Comparison of ENCODE assay signal across 28 cellular contexts in genomic region chr5:77035950-77036349, GRCh38.
"Had no signal": no experiment of that assay in that cellular context is flagged by ENCODE, and none has a peak within 500 bp of the region (broad histone marks: within the 10 kb centered on the region; RNA-seq: fewer than 3 reads in every experiment).

No MANE protein-coding gene starts in this region.

- H3K27me3 ChIP-seq: neural progenitor cell, pancreas, right atrium auricular region, right lobe of liver, sigmoid colon, suprapubic skin, testis, tibial artery, transverse colon, upper lobe of right lung, uterus had no signal

- H2AFZ ChIP-seq: neural progenitor cell had no signal

- H3K9ac ChIP-seq: neural progenitor cell had no signal

- FAIRE-seq: pancreas had no signal

- H3K27me3 Mint-ChIP-seq: naive thymus-derived CD4-positive, alpha-beta T cell; stimulated activated naive B cell treated with anti-CD40 and anti-IgM and Interleukin-4, amounts not matched to agents 10 μg/mL and 1 μg/mL and 100 μg/mL, for 72 hours; stimulated activated naive CD8-positive, alpha-beta T cell treated with anti-CD3 and anti-CD28 coated beads, Interleukin-15, amount 100 ng/mL, for 72 hours; type B pancreatic cell had no signal

- H3K4me1 ChIP-seq: prostate gland had no signal

- H3K27ac Mint-ChIP-seq: naive thymus-derived CD4-positive, alpha-beta T cell; natural killer cell; nephron; neural progenitor cell; stimulated activated effector memory CD8-positive, alpha-beta T cell treated with anti-CD3 and anti-CD28 coated beads, Interleukin-12 subunit alpha, Interleukin-12 subunit beta, amount 100 ng/mL, for 72 hours; stimulated activated naive B cell treated with anti-CD40 and anti-IgM and Interleukin-4, amounts not matched to agents 10 μg/mL and 1 μg/mL and 100 μg/mL, for 72 hours; stimulated activated naive CD8-positive, alpha-beta T cell treated with anti-CD3 and anti-CD28 coated beads, Interleukin-15, amount 100 ng/mL, for 72 hours; type B pancreatic cell had no signal

- ATAC-seq: naive thymus-derived CD4-positive, alpha-beta T cell; natural killer cell; pancreas; right lobe of liver; stimulated activated effector memory CD8-positive, alpha-beta T cell treated with anti-CD3 and anti-CD28 coated beads, Interleukin-12 subunit alpha, Interleukin-12 subunit beta, amount 100 ng/mL, for 72 hours; stimulated activated naive B cell treated with anti-CD40 and anti-IgM and Interleukin-4, amounts not matched to agents 10 μg/mL and 1 μg/mL and 100 μg/mL, for 72 hours; stimulated activated naive CD8-positive, alpha-beta T cell treated with anti-CD3 and anti-CD28 coated beads, Interleukin-15, amount 100 ng/mL, for 72 hours; stimulated activated naive CD8-positive, alpha-beta T cell treated with anti-CD3 and anti-CD28 coated beads, Interleukin-15, Interleukin-2, amounts not matched to agents 100 U/mL and 50 U/mL, for 24 hours; upper lobe of right lung had no signal

- H3K36me3 ChIP-seq: prostate gland, uterus had no signal

- H3K9me3 Mint-ChIP-seq: naive thymus-derived CD4-positive, alpha-beta T cell; natural killer cell; stimulated activated effector memory CD8-positive, alpha-beta T cell treated with anti-CD3 and anti-CD28 coated beads, Interleukin-12 subunit alpha, Interleukin-12 subunit beta, amount 100 ng/mL, for 72 hours; stimulated activated naive B cell treated with anti-CD40 and anti-IgM and Interleukin-4, amounts not matched to agents 10 μg/mL and 1 μg/mL and 100 μg/mL, for 72 hours; stimulated activated naive CD8-positive, alpha-beta T cell treated with anti-CD3 and anti-CD28 coated beads, Interleukin-15, amount 100 ng/mL, for 72 hours; type B pancreatic cell had no signal

- H3K9me3 ChIP-seq: pancreas, prostate gland, right atrium auricular region, right lobe of liver, sigmoid colon, suprapubic skin, testis, tibial artery, transverse colon, upper lobe of right lung, uterus had no signal

- H3K4me2 ChIP-seq: neural progenitor cell had no signal

- H3K4me3 ChIP-seq: neural progenitor cell, pancreas, prostate gland, right atrium auricular region, right lobe of liver, sigmoid colon, suprapubic skin, testis, tibial artery, transverse colon, upper lobe of right lung, uterus had no signal

- H3K4me3 Mint-ChIP-seq: naive thymus-derived CD4-positive, alpha-beta T cell; natural killer cell; nephron; neural progenitor cell; stimulated activated effector memory CD8-positive, alpha-beta T cell treated with anti-CD3 and anti-CD28 coated beads, Interleukin-12 subunit alpha, Interleukin-12 subunit beta, amount 100 ng/mL, for 72 hours; stimulated activated naive B cell treated with anti-CD40 and anti-IgM and Interleukin-4, amounts not matched to agents 10 μg/mL and 1 μg/mL and 100 μg/mL, for 72 hours; stimulated activated naive CD8-positive, alpha-beta T cell treated with anti-CD3 and anti-CD28 coated beads, Interleukin-15, amount 100 ng/mL, for 72 hours; type B pancreatic cell had no signal

- DNase-seq: naive thymus-derived CD4-positive, alpha-beta T cell; natural killer cell; occipital lobe; pancreas; retina; right lobe of liver; sigmoid colon; small intestine; stimulated activated CD4-positive, alpha-beta T cell treated with anti-CD3 and anti-CD28 coated beads, Interleukin-15, amount 100 ng/mL, for 24 hours; stimulated activated CD4-positive, alpha-beta T cell treated with anti-CD3 and anti-CD28 coated beads, Interleukin-2, amount 100 ng/mL, for 24 hours; stimulated activated CD4-positive, alpha-beta T cell treated with anti-CD3 and anti-CD28 coated beads, Interleukin-2, amount 100 ng/mL, for 48 hours; stimulated activated CD4-positive, alpha-beta T cell treated with anti-CD3 and anti-CD28 coated beads, Interleukin-4, amount 100 ng/mL, for 24 hours; stimulated activated naive B cell treated with anti-CD40 and anti-IgM and Interleukin-4, amounts not matched to agents 10 μg/mL and 1 μg/mL and 100 μg/mL, for 72 hours; stimulated activated naive CD8-positive, alpha-beta T cell treated with anti-CD3 and anti-CD28 coated beads, Interleukin-15, amount 100 ng/mL, for 72 hours; stimulated activated naive CD8-positive, alpha-beta T cell treated with anti-CD3 and anti-CD28 coated beads, Interleukin-15, Interleukin-2, amounts not matched to agents 100 U/mL and 50 U/mL, for 24 hours; substantia nigra; testis; tibial artery; transverse colon; upper lobe of right lung; uterus had no signal

- H3K27ac ChIP-seq: neural progenitor cell, pancreas, prostate gland, right atrium auricular region, right lobe of liver, sigmoid colon, suprapubic skin, testis, tibial artery, transverse colon, upper lobe of right lung, uterus had no signal
